8 cellular contexts compared by ENCODE assay signal in genomic region chr16:22195695-22196558, GRCh38. TPM values are rescaled to one million over a fixed set of nuclear protein-coding genes. Genes with fewer than 3 reads are reported as not detected.
DNase-seq lines count a peak whose midpoint lies in the region; ATAC-seq and TF ChIP-seq lines count a peak whose summit lies in the region.

No MANE protein-coding gene starts in this region.

- H2AFZ ChIP-seq in OCI-LY1 (ENCODE audit: low read length), result 0 out of 2 replicates have a peak overlapping the region, but pooled peaks have one; percentile 56

- H3K36me3 Mint-ChIP-seq in endothelial cell (ENCODE audit: low read depth, unreplicated experiment) (peaks cover 15% of the 10 kb centered on the region), mesothelial cell of epicardium (no peaks in the 10 kb centered on the region)

- H3F3A ChIP-seq in OCI-LY1 (ENCODE audit: insufficient read depth, low read length), result no peaks in the 10 kb centered on the region; the same call in 1 of the 2 replicates

- peak; percentile 27 for ATAC-seq in GM18502 (IDR thresholded peaks at IDR 0.05; ENCODE audit: poor library complexity, unreplicated experiment)
- no peak for ATAC-seq in GM19023 (IDR thresholded peaks at IDR 0.05; ENCODE audit: unreplicated experiment)

- peak overlapping the region; percentile 70 for H3K9ac ChIP-seq in OCI-LY1 (ENCODE audit: low read length)

- H3K4me1 Mint-ChIP-seq in endothelial cell (ENCODE audit: unreplicated experiment) (peaks cover 33% of the 10 kb centered on the region), mesothelial cell of epicardium (peaks cover 9% of the 10 kb centered on the region)

- peak overlapping the region; percentile 69 for H3K4me3 ChIP-seq in OCI-LY1 (ENCODE audit: low read depth, low read length, poor library complexity, severe bottlenecking)

- no peaks in the 10 kb centered on the region for H3K36me3 ChIP-seq in OCI-LY1 (ENCODE audit: insufficient read depth, low read length)

- H3K27me3 ChIP-seq in OCI-LY1 (ENCODE audit: insufficient read depth, low read length), result no peaks in the 10 kb centered on the region

- DNase-seq in HuH-7 (ENCODE audit: low spot score) (peak; percentile 60), endothelial cell (ENCODE audit: low spot score) (peak; percentile 88), mesothelial cell of epicardium (ENCODE audit: low spot score in 2 of 2, unreplicated experiment in 2 of 2) (peak; percentile 78 to 99)
- DNase-seq in activated CD8-positive, alpha-beta memory T cell treated with anti-CD3 and anti-CD28 coated beads, Interleukin-2, amount 50 U/mL, for 48 hours, result peak; percentile 100
- peak; percentile 91 for DNase-seq in stimulated activated CD8-positive, alpha-beta memory T cell treated with anti-CD3 and anti-CD28 coated beads, Interleukin-15, amount 100 ng/mL, for 1 hour (ENCODE audit: low read depth)

- H3K9me3 Mint-ChIP-seq in endothelial cell (ENCODE audit: unreplicated experiment) (no peaks in the 10 kb centered on the region), mesothelial cell of epicardium (no peaks in the 10 kb centered on the region)

- peak overlapping the region; percentile 88 for H3K4me2 ChIP-seq in OCI-LY1 (ENCODE audit: low read length)

- no peaks in the 10 kb centered on the region for H3K9me2 ChIP-seq in OCI-LY1 (ENCODE audit: low read depth, low read length)

- H3K4me3 Mint-ChIP-seq in endothelial cell (ENCODE audit: unreplicated experiment) (peak overlapping the region; percentile 87), mesothelial cell of epicardium (peak overlapping the region; percentile 86)

- H3K4me1 ChIP-seq in OCI-LY1 (ENCODE audit: insufficient read depth, low read length, severe bottlenecking), result peaks cover 50% of the 10 kb centered on the region

- H4K20me1 ChIP-seq in OCI-LY1 (ENCODE audit: insufficient read depth, low read length), result no peaks in the 10 kb centered on the region

- H3K79me2 ChIP-seq in OCI-LY1 (ENCODE audit: insufficient read depth, low read length), result no peaks in the 10 kb centered on the region

- no peaks in the 10 kb centered on the region for H3K9me3 ChIP-seq in OCI-LY1 (ENCODE audit: low read length)

- H3K27me3 Mint-ChIP-seq in endothelial cell (ENCODE audit: unreplicated experiment), result peaks cover 11% of the 10 kb centered on the region
- peaks cover 3% of the 10 kb centered on the region for H3K27me3 Mint-ChIP-seq in mesothelial cell of epicardium (ENCODE audit: low read depth)

- peak; percentile 93 for TF ChIP-seq CTCF in OCI-LY1 (IDR thresholded peaks at IDR 0.05; ENCODE audit: low read length)
- peak; percentile 80 for TF ChIP-seq CTCF in endothelial cell (IDR thresholded peaks at IDR 0.05; ENCODE audit: unreplicated experiment)
- peak; percentile 59 for TF ChIP-seq CTCF in mesothelial cell of epicardium (IDR thresholded peaks at IDR 0.05; ENCODE audit: unreplicated experiment)

- H3K27ac Mint-ChIP-seq in endothelial cell (ENCODE audit: unreplicated experiment) (peak overlapping the region; percentile 94), mesothelial cell of epicardium (peak overlapping the region; percentile 96)

- peak overlapping the region; percentile 6 for H3K27ac ChIP-seq in OCI-LY1 (ENCODE audit: low read depth, low read length, poor library complexity, severe bottlenecking)

RNA-seq across cellular contexts. Expression of gene EEF2K, which starts 10.2 kb away (rescaled TPM):
- total RNA-seq in endothelial cell (ENCODE audit: unreplicated experiment) (19.3 TPM), mesothelial cell of epicardium (20.4 to 22.1 TPM (median 21.4 TPM) in 3 replicates)

RNA-seq across cellular contexts. Expression of gene SDR42E2, which starts 33.6 kb away (rescaled TPM):
- 0.10 TPM for total RNA-seq in endothelial cell (ENCODE audit: unreplicated experiment)
- 0.09 TPM in 2 of 3 replicates, not detected in the other for total RNA-seq in mesothelial cell of epicardium
